ENCODE assay signal across 12 cellular contexts in the genomic region with DNA sequence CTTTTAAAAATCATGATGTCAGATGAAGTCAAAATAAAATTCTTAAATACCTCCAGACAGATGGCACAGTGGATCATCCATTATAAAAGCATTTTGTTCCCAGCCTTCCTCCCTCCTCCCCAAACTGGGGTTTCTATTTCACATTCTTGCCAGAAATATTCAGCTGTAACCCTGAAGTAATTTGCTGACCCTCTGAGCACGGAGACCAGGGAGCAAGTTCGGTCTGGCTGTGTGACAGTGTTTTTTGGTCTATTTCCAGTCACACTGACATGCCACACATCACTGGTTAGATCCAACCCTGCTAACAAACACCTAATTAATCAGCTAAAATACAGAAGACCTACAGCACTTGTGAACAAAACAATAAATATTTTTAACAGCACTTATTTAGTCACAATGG.
DNase-seq lines count a peak whose midpoint lies in the region; ATAC-seq and TF ChIP-seq lines count a peak whose summit lies in the region.
"Had no signal": no experiment of that assay in that cellular context is flagged by ENCODE, and none has a peak within 500 bp of the region (broad histone marks: within the 10 kb centered on the region; RNA-seq: fewer than 3 reads in every experiment).

No MANE protein-coding gene starts in this region.

- CTCF ChIA-PET in mammary epithelial cell (lab: Charles Lee; ENCODE audit: low non-redundant PET), result no interaction called here

- in situ Hi-C loops in mammary epithelial cell (cut with MboI; ENCODE audit: low sequenced_read_pairs in 2 of 2), result no loop called here

- no TSS peak for BruUV-seq in mammary epithelial cell (replicated peaks; lab: Mats Ljungman, UMichigan)

- H3K27ac ChIP-seq in mammary epithelial cell (ENCODE audit: insufficient read depth, low read depth, low read length), result peak overlapping the region; percentile 41
- H3K27ac ChIP-seq in stomach, result peak overlapping the region in 4 of 5 donors; percentile 30 to 79 (median 54)

- TF ChIP-seq EP300 in stomach (IDR thresholded peaks at IDR 0.05), result no peak

- TF ChIP-seq CTCF in mammary epithelial cell (conservative IDR thresholded peaks at IDR 0.05 in 1 of 2, IDR thresholded peaks at IDR 0.05 in 1 of 2; ENCODE audit: extremely low read depth in 1 of 2, insufficient read depth in 1 of 2, low read depth in 1 of 2, low read length in 2 of 2) (no peak), stomach (IDR thresholded peaks at IDR 0.05) (no peak)

- no peak overlapping the region for H2AFZ ChIP-seq in mammary epithelial cell (ENCODE audit: low read depth, low read length)

- no peaks in the 10 kb centered on the region for H4K20me1 ChIP-seq in mammary epithelial cell (ENCODE audit: insufficient read depth, low read length)

- no peak overlapping the region for H3K4me3 ChIP-seq in mammary epithelial cell (replicated peaks in 1 of 3; ENCODE audit: insufficient read depth in 1 of 3, low read depth in 2 of 3, low read length in 3 of 3)
- peak overlapping the region in 1 of 4 donors; percentile 18 for H3K4me3 ChIP-seq in stomach

- H3K4me1 ChIP-seq in mammary epithelial cell (ENCODE audit: insufficient read depth, low read length) (peaks cover 18% of the 10 kb centered on the region), stomach (peaks cover 4 to 81% (median 42%) of the 10 kb centered on the region in 4 donors)

- peak; percentile 54 for ATAC-seq in left lobe of liver
- ATAC-seq: stimulated activated naive B cell treated with anti-CD40 and anti-IgM and Interleukin-4, amounts not matched to agents 10 μg/mL and 1 μg/mL and 100 μg/mL, for 72 hours; T-helper 17 cell had no signal

- DNase-seq in EL (peak; percentile 28), mammary epithelial cell (no peak), left lobe of liver (ENCODE audit: low spot score) (no peak), stomach (no peak), inferior parietal cortex (ENCODE audit: extremely low spot score) (no peak), DMS 273 (lab: John Stamatoyannopoulos, UW; ENCODE audit: unreplicated experiment) (no peak), OCI-M2 (lab: John Stamatoyannopoulos, UW; ENCODE audit: unreplicated experiment) (no peak)
- no peak for DNase-seq in activated CD4-positive, CD25-positive, alpha-beta regulatory T cell (lab: John Stamatoyannopoulos, UW)
- DNase-seq: activated naive CD8-positive, alpha-beta T cell treated with anti-CD3 and anti-CD28 coated beads for 36 hours; stimulated activated CD4-positive, alpha-beta T cell treated with anti-CD3 and anti-CD28 coated beads, Interleukin-2, amount 100 ng/mL, for 24 hours; stimulated activated naive B cell treated with anti-CD40 and anti-IgM and Interleukin-4, amounts not matched to agents 10 μg/mL and 1 μg/mL and 100 μg/mL, for 72 hours; T-helper 17 cell had no signal

- H3K36me3 ChIP-seq in mammary epithelial cell (ENCODE audit: insufficient read depth, low read length) (peaks cover 37% of the 10 kb centered on the region), stomach (peaks cover 15 to 34% (median 30%) of the 10 kb centered on the region in 4 donors)

- H3K79me2 ChIP-seq in mammary epithelial cell (ENCODE audit: insufficient read depth, low read length), result peaks cover 98% of the 10 kb centered on the region

- H3K9me3 ChIP-seq in mammary epithelial cell (replicated peaks; ENCODE audit: insufficient read depth, low read length) (no peaks in the 10 kb centered on the region), stomach (no peaks in the 10 kb centered on the region)

- peak overlapping the region; percentile 44 for H3K4me2 ChIP-seq in mammary epithelial cell (ENCODE audit: insufficient read depth, low read depth, low read length)

- H3K27me3 ChIP-seq in mammary epithelial cell (ENCODE audit: insufficient read depth, low read length) (no peaks in the 10 kb centered on the region), stomach (no peaks in the 10 kb centered on the region)

- intact Hi-C loops in mammary epithelial cell (cut with micrococcal nuclease), result no loop called here
- intact Hi-C loops in stomach (cut with DNase I; ENCODE audit: low total_unique reads), result no loop called here

- H3K9ac ChIP-seq in mammary epithelial cell (ENCODE audit: insufficient read depth, low read length), result no peak overlapping the region

- dilution Hi-C loops in mammary epithelial cell (cut with HindIII; ENCODE audit: low sequenced_read_pairs), result no loop called here

- WGBS in mammary epithelial cell (ENCODE audit: low coverage, missing lambda C conversion rate), result 0% methylated on average over 2 of the region's 2 CpGs
- 32 to 66% (median 51%) methylated on average over 2 of the region's 2 CpGs for WGBS in stomach, 5 donors

- no peak for TF ChIP-seq POLR2A in stomach (IDR thresholded peaks at IDR 0.05)
